Comparison of ENCODE assay signal across 9 cellular contexts in the genomic region with DNA sequence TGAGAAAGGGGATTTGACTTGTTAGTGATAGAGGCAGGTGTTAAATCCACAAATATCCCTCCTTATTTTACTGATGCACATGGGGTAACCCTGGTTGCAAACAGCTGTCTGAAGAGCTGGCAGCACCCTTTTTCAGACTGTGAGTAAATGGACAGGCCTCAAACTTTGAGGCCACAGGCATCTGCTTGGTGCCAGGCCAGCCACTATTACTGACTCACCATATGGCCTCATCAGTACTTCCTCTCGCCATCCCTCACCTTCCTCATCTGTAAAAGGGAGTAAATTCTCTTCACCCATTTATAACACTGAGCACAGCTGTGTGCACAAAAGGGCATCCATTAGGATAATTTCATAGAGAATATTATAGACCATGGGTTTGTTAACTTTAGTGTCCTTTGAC. TPM values are rescaled to one million over a fixed set of nuclear protein-coding genes. Genes with fewer than 3 reads are reported as not detected.
DNase-seq lines count a peak whose midpoint lies in the region; ATAC-seq and TF ChIP-seq lines count a peak whose summit lies in the region.
"Had no signal": no experiment of that assay in that cellular context is flagged by ENCODE, and none has a peak within 500 bp of the region (broad histone marks: within the 10 kb centered on the region; RNA-seq: fewer than 3 reads in every experiment).

No MANE protein-coding gene starts in this region.

- no peak overlapping the region for H4K91ac ChIP-seq in mesenchymal stem cell (ENCODE audit: low read length)

- H2BK12ac ChIP-seq in mesenchymal stem cell (ENCODE audit: low read length in 2 of 2): peak overlapping the region in 1 of 2 experiments; percentile 97

- H3K27ac Mint-ChIP-seq in activated T-helper 17 cell treated with anti-CD3 and anti-CD28 coated beads, Interleukin-2, amount 50 U/mL, for 72 hours: peak overlapping the region; percentile 95

- H3K4me1 ChIP-seq in mesenchymal stem cell (ENCODE audit: control insufficient read depth, insufficient read depth, low read depth, low read length) (peaks cover 30% of the 10 kb centered on the region), BE2C (no peaks in the 10 kb centered on the region; the same call in none of the 2 replicates)

- H3K4me3 ChIP-seq in AG10803 (ENCODE audit: low read length): peak overlapping the region; percentile 18
- H3K4me3 ChIP-seq in mesenchymal stem cell (ENCODE audit: insufficient read depth in 1 of 2, low read depth in 1 of 2, low read length in 2 of 2): peak overlapping the region in 1 of 2 experiments; percentile 45
- no peak overlapping the region for H3K4me3 ChIP-seq in BE2C (ENCODE audit: low read depth, low read length)

- H3K27ac ChIP-seq in mesenchymal stem cell (ENCODE audit: low read length, poor library complexity, severe bottlenecking): peak overlapping the region; percentile 90

- no peak overlapping the region for H3K23ac ChIP-seq in mesenchymal stem cell (ENCODE audit: low read length in 2 of 2)

- H2AFZ ChIP-seq in mesenchymal stem cell (ENCODE audit: low read depth, low read length): no peak overlapping the region

- peak overlapping the region; percentile 75 for H3K9ac ChIP-seq in mesenchymal stem cell (ENCODE audit: low read length)

- no peak overlapping the region for H2BK5ac ChIP-seq in mesenchymal stem cell (ENCODE audit: low read depth, low read length, poor library complexity, severe bottlenecking)

- no peaks in the 10 kb centered on the region for H3K9me3 ChIP-seq in mesenchymal stem cell (ENCODE audit: control insufficient read depth, low read length)
- H3K9me3 ChIP-seq in BE2C: no peaks in the 10 kb centered on the region

- H3K4me3 Mint-ChIP-seq in activated T-helper 17 cell treated with anti-CD3 and anti-CD28 coated beads, Interleukin-2, amount 50 U/mL, for 72 hours: peak overlapping the region; percentile 75

- H3K27me3 ChIP-seq in mesenchymal stem cell (ENCODE audit: control insufficient read depth in 1 of 2, insufficient read depth in 1 of 2, low read length in 2 of 2) (no peaks in the 10 kb centered on the region), BE2C (no peaks in the 10 kb centered on the region)

- no peak overlapping the region for H3K18ac ChIP-seq in mesenchymal stem cell (ENCODE audit: low read depth in 1 of 2, low read length in 2 of 2)

- peaks cover 38% of the 10 kb centered on the region for H3K36me3 Mint-ChIP-seq in activated T-helper 17 cell treated with anti-CD3 and anti-CD28 coated beads, Interleukin-2, amount 50 U/mL, for 72 hours (ENCODE audit: low read depth)

- H2BK120ac ChIP-seq in mesenchymal stem cell (ENCODE audit: low read depth, low read length): peak overlapping the region; percentile 83

- peaks cover 38% of the 10 kb centered on the region for H3K4me1 Mint-ChIP-seq in activated T-helper 17 cell treated with anti-CD3 and anti-CD28 coated beads, Interleukin-2, amount 50 U/mL, for 72 hours

- no peak overlapping the region for H2AK5ac ChIP-seq in mesenchymal stem cell (ENCODE audit: low read length, severe bottlenecking)

- H3K36me3 ChIP-seq in mesenchymal stem cell (ENCODE audit: control insufficient read depth in 1 of 2, insufficient read depth in 2 of 2, low read depth in 1 of 2, low read length in 2 of 2) (peaks cover 0 to 5% of the 10 kb centered on the region in 2 experiments), BE2C (no peaks in the 10 kb centered on the region)

- DNase-seq in AG10803 (ENCODE audit: low read depth) (peak; percentile 92), LoVo (ENCODE audit: low spot score) (peak; percentile 37), mesenchymal stem cell (peak; percentile 88), BE2C (no peak), activated gamma-delta T cell (lab: John Stamatoyannopoulos, UW) (no peak)
- DNase-seq: activated naive CD8-positive, alpha-beta T cell treated with anti-CD3 and anti-CD28 coated beads, Interleukin-2, amount 10 ng/mL, durations not matched to agents 7 days and 5 days had no signal

- no peaks in the 10 kb centered on the region for H3K9me3 Mint-ChIP-seq in activated T-helper 17 cell treated with anti-CD3 and anti-CD28 coated beads, Interleukin-2, amount 50 U/mL, for 72 hours
- H3K9me3 Mint-ChIP-seq: activated naive CD8-positive, alpha-beta T cell treated with anti-CD3 and anti-CD28 coated beads, Interleukin-2, amount 10 ng/mL, durations not matched to agents 7 days and 5 days had no signal

- no peak overlapping the region for H3K4ac ChIP-seq in mesenchymal stem cell (ENCODE audit: low read depth in 1 of 2, low read length in 2 of 2)

- WGBS in mesenchymal stem cell: no CpG with 5 or more reads among the region's 1 CpG

- H4K8ac ChIP-seq in mesenchymal stem cell (ENCODE audit: low read length): peak overlapping the region; percentile 12

- no peak overlapping the region for H2BK15ac ChIP-seq in mesenchymal stem cell (ENCODE audit: low read depth, poor library complexity, severe bottlenecking)

- no peak overlapping the region for H3K4me2 ChIP-seq in mesenchymal stem cell (ENCODE audit: low read length, poor library complexity, severe bottlenecking)

- H3K14ac ChIP-seq in mesenchymal stem cell (ENCODE audit: low read length in 2 of 2): no peak overlapping the region

- no peaks in the 10 kb centered on the region for H3K27me3 Mint-ChIP-seq in activated T-helper 17 cell treated with anti-CD3 and anti-CD28 coated beads, Interleukin-2, amount 50 U/mL, for 72 hours
- H3K27me3 Mint-ChIP-seq: activated naive CD8-positive, alpha-beta T cell treated with anti-CD3 and anti-CD28 coated beads, Interleukin-2, amount 10 ng/mL, durations not matched to agents 7 days and 5 days had no signal

- no peak for TF ChIP-seq CTCF in AG10803 (conservative IDR thresholded peaks at IDR 0.05; ENCODE audit: low read length)
- TF ChIP-seq CTCF in BE2C (IDR thresholded peaks at IDR 0.05; ENCODE audit: low read depth, low read length): no peak

- no peaks in the 10 kb centered on the region for H3K79me1 ChIP-seq in mesenchymal stem cell (replicated peaks; ENCODE audit: low read length, poor library complexity, severe bottlenecking)

- no peak for ATAC-seq in activated T-helper 17 cell treated with anti-CD3 and anti-CD28 coated beads, Interleukin-2, amount 50 U/mL, for 72 hours (replicated peaks)
- ATAC-seq in HG02571 (IDR thresholded peaks at IDR 0.05; ENCODE audit: unreplicated experiment) (no peak), HG02870 (IDR thresholded peaks at IDR 0.05; ENCODE audit: unreplicated experiment) (no peak)

RNA-seq across cellular contexts. Expression of a gene that starts 11.9 kb away (rescaled TPM):
- 100 to 1,000 TPM; 316 to 609 TPM for total RNA-seq in activated T-helper 17 cell treated with anti-CD3 and anti-CD28 coated beads, Interleukin-2, amount 50 U/mL, for 72 hours
- polyA plus RNA-seq in mesenchymal stem cell (2013, experiment 1 of 2): 50.6 TPM
- 50.3 TPM for polyA plus RNA-seq in mesenchymal stem cell (2013, experiment 2 of 2)
- 47.8 TPM for polyA plus RNA-seq in BE2C (2012; ENCODE audit: insufficient read depth, insufficient read length, low read depth)

Comparison
In these comparisons a context has a peak if more than half of its experiments do, and no peak if none do; other contexts are left out.
1. DNase-seq: peak in AG10803 (single experiment), LoVo (single experiment) and mesenchymal stem cell (single experiment); none in BE2C (single experiment) and activated gamma-delta T cell (single experiment).